In the genomic region with DNA sequence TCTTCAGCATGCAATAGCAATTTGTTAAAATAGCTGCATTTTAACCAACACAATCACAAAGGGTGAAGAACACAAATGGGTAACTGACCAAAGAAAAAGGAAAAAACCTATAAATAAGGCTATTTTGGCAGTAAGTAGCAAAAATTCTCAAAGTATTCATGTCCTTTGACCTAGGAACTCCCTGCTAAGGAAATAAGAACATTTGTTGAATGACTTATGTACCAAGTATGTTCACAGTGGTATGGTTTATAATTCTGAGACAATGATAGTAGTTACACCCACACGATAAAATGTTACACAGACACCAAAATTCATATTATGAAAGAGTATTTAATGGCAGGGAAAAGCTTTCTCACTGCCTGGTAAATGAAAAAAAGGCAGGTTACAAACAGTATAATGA, we compare ENCODE assay signal across 11 cellular contexts. TPM values are rescaled to one million over a fixed set of nuclear protein-coding genes. Genes with fewer than 3 reads are reported as not detected.
DNase-seq lines count a peak whose midpoint lies in the region; ATAC-seq and TF ChIP-seq lines count a peak whose summit lies in the region.
"Had no signal": no experiment of that assay in that cellular context is flagged by ENCODE, and none has a peak within 500 bp of the region (broad histone marks: within the 10 kb centered on the region; RNA-seq: fewer than 3 reads in every experiment).

No MANE protein-coding gene starts in this region.

- intact Hi-C loops in activated B cell treated with CpG ODN at 0.5 μM for 24 hours (cut with micrococcal nuclease): loop anchor here (1.0 kb wide), 2 partner anchors 11 to 16 kb away; no protein-coding TSS in a partner anchor
- intact Hi-C loops in vagina (cut with DNase I): no loop called here

- no peaks in the 10 kb centered on the region for H3K9me3 ChIP-seq in vagina

- H3K36me3 ChIP-seq in vagina: no peaks in the 10 kb centered on the region

- H3K9me3 Mint-ChIP-seq in activated naive CD4-positive, alpha-beta T cell treated with anti-CD3 and anti-CD28 coated beads, Interleukin-2, amount 10 ng/mL, durations not matched to agents 7 days and 5 days: no peaks in the 10 kb centered on the region
- H3K9me3 Mint-ChIP-seq in activated B cell treated with CpG ODN at 0.5 μM for 24 hours: no peaks in the 10 kb centered on the region
- H3K9me3 Mint-ChIP-seq in stimulated activated naive B cell treated with anti-CD40 and anti-IgM and Interleukin-4, amounts not matched to agents 10 μg/mL and 1 μg/mL and 100 μg/mL, for 72 hours: no peaks in the 10 kb centered on the region
- H3K9me3 Mint-ChIP-seq: dendritic cell treated with granulocyte-macrophage colony-stimulating factor and Interleukin-4, amounts not matched to agents 40 ng/mL and 50 ng/mL, for 4 days had no signal

- H3K27me3 ChIP-seq in vagina: no peaks in the 10 kb centered on the region

- peaks cover 44% of the 10 kb centered on the region for H3K36me3 Mint-ChIP-seq in activated naive CD4-positive, alpha-beta T cell treated with anti-CD3 and anti-CD28 coated beads, Interleukin-2, amount 10 ng/mL, durations not matched to agents 7 days and 5 days
- peaks cover 19% of the 10 kb centered on the region for H3K36me3 Mint-ChIP-seq in activated B cell treated with CpG ODN at 0.5 μM for 24 hours (ENCODE audit: low read depth)
- peaks cover 17 to 45% of the 10 kb centered on the region in 2 donors for H3K36me3 Mint-ChIP-seq in stimulated activated naive B cell treated with anti-CD40 and anti-IgM and Interleukin-4, amounts not matched to agents 10 μg/mL and 1 μg/mL and 100 μg/mL, for 72 hours

- ATAC-seq in activated B cell treated with CpG ODN at 0.5 μM for 24 hours (ENCODE audit: low read depth) (no peak), HG02852 (IDR thresholded peaks at IDR 0.05; ENCODE audit: unreplicated experiment) (no peak)
- ATAC-seq in stimulated activated naive B cell treated with anti-CD40 and anti-IgM and Interleukin-4, amounts not matched to agents 10 μg/mL and 1 μg/mL and 100 μg/mL, for 72 hours (replicated peaks): no peak

- H3K27me3 Mint-ChIP-seq in activated naive CD4-positive, alpha-beta T cell treated with anti-CD3 and anti-CD28 coated beads, Interleukin-2, amount 10 ng/mL, durations not matched to agents 7 days and 5 days: no peaks in the 10 kb centered on the region
- no peaks in the 10 kb centered on the region for H3K27me3 Mint-ChIP-seq in activated B cell treated with CpG ODN at 0.5 μM for 24 hours
- no peaks in the 10 kb centered on the region for H3K27me3 Mint-ChIP-seq in stimulated activated naive B cell treated with anti-CD40 and anti-IgM and Interleukin-4, amounts not matched to agents 10 μg/mL and 1 μg/mL and 100 μg/mL, for 72 hours

- DNase-seq in activated naive CD4-positive, alpha-beta T cell treated with anti-CD3 and anti-CD28 coated beads, Interleukin-2, amount 10 ng/mL, durations not matched to agents 7 days and 5 days: no peak
- DNase-seq in activated naive CD4-positive, alpha-beta T cell (lab: John Stamatoyannopoulos, UW): no peak
- DNase-seq in activated B cell treated with CpG ODN at 0.5 μM for 24 hours (no peak), fibroblast of mammary gland (ENCODE audit: low read depth) (peak; percentile 23), NCI-H2107 treated with DMSO at 0.1 percent for 48 hours (lab: John Stamatoyannopoulos, UW; ENCODE audit: unreplicated experiment) (no peak), vagina (ENCODE audit: extremely low spot score in 2 of 2) (no peak)
- no peak for DNase-seq in stimulated activated naive B cell treated with anti-CD40 and anti-IgM and Interleukin-4, amounts not matched to agents 10 μg/mL and 1 μg/mL and 100 μg/mL, for 72 hours
- DNase-seq: NCI-H226, nucleus accumbens had no signal

- CTCF ChIA-PET in activated naive CD4-positive, alpha-beta T cell treated with anti-CD3 and anti-CD28 coated beads, Interleukin-2, amount 10 ng/mL, durations not matched to agents 7 days and 5 days (lab: Charles Lee): interaction anchor here (1.3 to 4.5 kb wide), 5 partner anchors 11 to 82 kb away, joined by 3 to 44 read pairs (median 5); a partner anchor contains a TSS
- CTCF ChIA-PET in activated B cell treated with CpG ODN at 0.5 μM for 24 hours (lab: Charles Lee): interaction anchor here (0.7 to 4.4 kb wide), 4 partner anchors 10 to 76 kb away, joined by 3 to 29 read pairs (median 11); a partner anchor contains a TSS

- POLR2A ChIA-PET in activated B cell treated with CpG ODN at 0.5 μM for 24 hours (lab: Charles Lee): interaction anchor here (0.6 to 7.8 kb wide), 12 partner anchors 12 to 109 kb away, joined by 3 to 129 read pairs (median 4); a partner anchor contains a TSS

- H3K4me3 Mint-ChIP-seq in activated naive CD4-positive, alpha-beta T cell treated with anti-CD3 and anti-CD28 coated beads, Interleukin-2, amount 10 ng/mL, durations not matched to agents 7 days and 5 days: peak overlapping the region; percentile 98
- peak overlapping the region; percentile 96 for H3K4me3 Mint-ChIP-seq in activated B cell treated with CpG ODN at 0.5 μM for 24 hours
- H3K4me3 Mint-ChIP-seq in stimulated activated naive B cell treated with anti-CD40 and anti-IgM and Interleukin-4, amounts not matched to agents 10 μg/mL and 1 μg/mL and 100 μg/mL, for 72 hours: peak overlapping the region; percentile 97 to 98

- no peak for TF ChIP-seq POLR2A in vagina (IDR thresholded peaks at IDR 0.05)

- H3K27ac Mint-ChIP-seq in activated naive CD4-positive, alpha-beta T cell treated with anti-CD3 and anti-CD28 coated beads, Interleukin-2, amount 10 ng/mL, durations not matched to agents 7 days and 5 days: peak overlapping the region; percentile 93
- H3K27ac Mint-ChIP-seq in activated B cell treated with CpG ODN at 0.5 μM for 24 hours: peak overlapping the region; percentile 90
- peak overlapping the region; percentile 98 for H3K27ac Mint-ChIP-seq in stimulated activated naive B cell treated with anti-CD40 and anti-IgM and Interleukin-4, amounts not matched to agents 10 μg/mL and 1 μg/mL and 100 μg/mL, for 72 hours

- peaks cover 48% of the 10 kb centered on the region for H3K4me1 ChIP-seq in vagina

- H3K4me3 ChIP-seq in fibroblast of mammary gland (ENCODE audit: control insufficient read depth, low read depth, low read length): no peak overlapping the region
- no peak overlapping the region for H3K4me3 ChIP-seq in vagina

- peaks cover 92% of the 10 kb centered on the region for H3K4me1 Mint-ChIP-seq in activated naive CD4-positive, alpha-beta T cell treated with anti-CD3 and anti-CD28 coated beads, Interleukin-2, amount 10 ng/mL, durations not matched to agents 7 days and 5 days
- peaks cover 91% of the 10 kb centered on the region for H3K4me1 Mint-ChIP-seq in activated B cell treated with CpG ODN at 0.5 μM for 24 hours
- H3K4me1 Mint-ChIP-seq in stimulated activated naive B cell treated with anti-CD40 and anti-IgM and Interleukin-4, amounts not matched to agents 10 μg/mL and 1 μg/mL and 100 μg/mL, for 72 hours: peaks cover 61 to 95% of the 10 kb centered on the region in 2 donors

- H3K27ac ChIP-seq in vagina: no peak overlapping the region

- no peak for TF ChIP-seq CTCF in activated B cell treated with CpG ODN at 0.5 μM for 24 hours (IDR thresholded peaks at IDR 0.05)
- TF ChIP-seq CTCF in fibroblast of mammary gland (conservative IDR thresholded peaks at IDR 0.05; ENCODE audit: control insufficient read depth, insufficient read depth, low read depth, low read length): no peak
- TF ChIP-seq CTCF in vagina (IDR thresholded peaks at IDR 0.05): no peak

RNA-seq across cellular contexts. Expression of a gene that starts 16.9 kb away (rescaled TPM):
- total RNA-seq in activated B cell treated with CpG ODN at 0.5 μM for 24 hours (153 and 164 TPM in 2 replicates), vagina (42.2 TPM)
